1 cellular context compared by ENCODE assay signal in the genomic region with DNA sequence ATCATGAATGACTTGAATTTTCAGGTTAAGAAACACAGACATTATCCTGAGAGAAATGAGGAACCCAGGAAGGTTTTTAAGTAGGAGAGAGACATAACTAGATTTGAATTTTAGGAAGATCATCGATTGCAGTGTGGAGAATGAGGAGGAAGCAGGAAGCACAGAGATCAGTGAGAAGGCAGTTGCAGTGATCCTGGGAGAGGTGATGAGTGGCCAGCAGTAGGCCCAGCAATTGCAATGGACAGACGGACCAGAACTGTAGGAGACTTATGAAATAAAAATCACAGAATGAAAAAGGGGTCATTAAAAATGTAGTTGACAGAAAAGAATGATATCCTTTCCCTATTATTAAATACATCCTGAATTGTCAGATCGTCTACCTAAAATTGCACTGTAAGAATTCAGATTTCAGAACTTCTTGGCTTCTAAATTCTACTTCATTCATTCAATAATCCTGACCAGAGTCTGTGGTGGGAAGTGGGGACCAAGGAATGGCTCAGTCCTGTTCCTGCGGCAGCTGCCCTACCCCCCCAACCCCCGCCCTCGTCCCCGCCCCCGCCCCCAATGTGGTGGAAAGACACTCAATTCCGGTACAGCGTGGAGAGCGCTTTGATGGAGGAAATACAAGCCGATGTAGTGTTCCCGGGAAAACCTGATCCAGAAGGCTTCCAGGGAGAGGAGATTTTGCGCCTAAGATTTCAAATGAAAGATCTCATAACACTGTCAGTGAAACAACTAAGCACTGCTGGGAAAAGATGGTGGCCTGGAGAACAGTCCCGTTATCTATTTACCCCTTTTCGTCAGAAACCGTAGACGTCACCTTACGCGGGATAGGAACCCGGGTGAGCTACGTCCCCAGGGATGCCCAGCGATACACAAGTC.
TF ChIP-seq lines count a peak whose summit lies in the region.

No MANE protein-coding gene starts in this region.

TF ChIP-seq in K562, 482 proteins besides CTCF, POLR2A, EP300 and RAD21 (continues in another document):
- TF ChIP-seq, protein P1, sequence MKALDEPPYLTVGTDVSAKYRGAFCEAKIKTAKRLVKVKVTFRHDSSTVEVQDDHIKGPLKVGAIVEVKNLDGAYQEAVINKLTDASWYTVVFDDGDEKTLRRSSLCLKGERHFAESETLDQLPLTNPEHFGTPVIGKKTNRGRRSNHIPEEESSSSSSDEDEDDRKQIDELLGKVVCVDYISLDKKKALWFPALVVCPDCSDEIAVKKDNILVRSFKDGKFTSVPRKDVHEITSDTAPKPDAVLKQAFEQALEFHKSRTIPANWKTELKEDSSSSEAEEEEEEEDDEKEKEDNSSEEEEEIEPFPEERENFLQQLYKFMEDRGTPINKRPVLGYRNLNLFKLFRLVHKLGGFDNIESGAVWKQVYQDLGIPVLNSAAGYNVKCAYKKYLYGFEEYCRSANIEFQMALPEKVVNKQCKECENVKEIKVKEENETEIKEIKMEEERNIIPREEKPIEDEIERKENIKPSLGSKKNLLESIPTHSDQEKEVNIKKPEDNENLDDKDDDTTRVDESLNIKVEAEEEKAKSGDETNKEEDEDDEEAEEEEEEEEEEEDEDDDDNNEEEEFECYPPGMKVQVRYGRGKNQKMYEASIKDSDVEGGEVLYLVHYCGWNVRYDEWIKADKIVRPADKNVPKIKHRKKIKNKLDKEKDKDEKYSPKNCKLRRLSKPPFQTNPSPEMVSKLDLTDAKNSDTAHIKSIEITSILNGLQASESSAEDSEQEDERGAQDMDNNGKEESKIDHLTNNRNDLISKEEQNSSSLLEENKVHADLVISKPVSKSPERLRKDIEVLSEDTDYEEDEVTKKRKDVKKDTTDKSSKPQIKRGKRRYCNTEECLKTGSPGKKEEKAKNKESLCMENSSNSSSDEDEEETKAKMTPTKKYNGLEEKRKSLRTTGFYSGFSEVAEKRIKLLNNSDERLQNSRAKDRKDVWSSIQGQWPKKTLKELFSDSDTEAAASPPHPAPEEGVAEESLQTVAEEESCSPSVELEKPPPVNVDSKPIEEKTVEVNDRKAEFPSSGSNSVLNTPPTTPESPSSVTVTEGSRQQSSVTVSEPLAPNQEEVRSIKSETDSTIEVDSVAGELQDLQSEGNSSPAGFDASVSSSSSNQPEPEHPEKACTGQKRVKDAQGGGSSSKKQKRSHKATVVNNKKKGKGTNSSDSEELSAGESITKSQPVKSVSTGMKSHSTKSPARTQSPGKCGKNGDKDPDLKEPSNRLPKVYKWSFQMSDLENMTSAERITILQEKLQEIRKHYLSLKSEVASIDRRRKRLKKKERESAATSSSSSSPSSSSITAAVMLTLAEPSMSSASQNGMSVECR (CRISPR knock-in tag; IDR thresholded peaks at IDR 0.05), result peak; percentile 61; the same call in 1 of the 2 replicates
- TF ChIP-seq ZNF436 (CRISPR knock-in tag; IDR thresholded peaks at IDR 0.05) (peak; percentile 49; the same call in 1 of the 2 replicates), RBM34 (IDR thresholded peaks at IDR 0.05; ENCODE audit: borderline replicate concordance, insufficient read depth, low read length) (no peak), E2F3 (CRISPR knock-in tag; IDR thresholded peaks at IDR 0.05) (no peak), CHD4 (IDR thresholded peaks at IDR 0.05; ENCODE audit: insufficient read depth, insufficient replicate concordance, low read depth, low read length, poor library complexity, severe bottlenecking) (no peak), PHF20 (IDR thresholded peaks at IDR 0.05; ENCODE audit: partially characterized antibody) (no peak), TAF7 (tag; IDR thresholded peaks at IDR 0.05) (peak; percentile 55), ZNF165 (CRISPR knock-in tag; IDR thresholded peaks at IDR 0.05; ENCODE audit: borderline replicate concordance) (no peak), NCOA2 (IDR thresholded peaks at IDR 0.05; ENCODE audit: partially characterized antibody in 2 of 2) (no peak), SFPQ (IDR thresholded peaks at IDR 0.05; ENCODE audit: low read depth, low read length) (no peak), RBM15 (IDR thresholded peaks at IDR 0.05; ENCODE audit: insufficient read depth, low read length) (no peak), POLR3G (IDR thresholded peaks at IDR 0.05; ENCODE audit: extremely low read depth, insufficient read length, insufficient replicate concordance) (no peak), MAFK (IDR thresholded peaks at IDR 0.05; ENCODE audit: low read length) (no peak), CREB1 (IDR thresholded peaks at IDR 0.05) (no peak), CREB1 (CRISPR knock-in tag; IDR thresholded peaks at IDR 0.05) (no peak), BRCA1 (IDR thresholded peaks at IDR 0.05) (no peak), BRCA1 (CRISPR knock-in tag; IDR thresholded peaks at IDR 0.05) (no peak), KLF6 (CRISPR knock-in tag; IDR thresholded peaks at IDR 0.05; ENCODE audit: borderline replicate concordance) (no peak), SRF (CRISPR knock-in tag; IDR thresholded peaks at IDR 0.05) (0 out of 4 replicates have a peak, but pooled peaks of 1 of the 2 experiments have one; percentile 17), ZKSCAN8 (CRISPR knock-in tag; IDR thresholded peaks at IDR 0.05) (no peak), PCBP2 (IDR thresholded peaks at IDR 0.05; ENCODE audit: low read depth, low read length, poor library complexity, severe bottlenecking) (no peak), CXXC5 (CRISPR knock-in tag; IDR thresholded peaks at IDR 0.05) (no peak), MCM7 (IDR thresholded peaks at IDR 0.05) (no peak), GTF2F1 (IDR thresholded peaks at IDR 0.05; ENCODE audit: low read depth, low read length) (no peak), NR2F6 (CRISPR knock-in tag; IDR thresholded peaks at IDR 0.05) (no peak)
- TF ChIP-seq, protein P2, sequence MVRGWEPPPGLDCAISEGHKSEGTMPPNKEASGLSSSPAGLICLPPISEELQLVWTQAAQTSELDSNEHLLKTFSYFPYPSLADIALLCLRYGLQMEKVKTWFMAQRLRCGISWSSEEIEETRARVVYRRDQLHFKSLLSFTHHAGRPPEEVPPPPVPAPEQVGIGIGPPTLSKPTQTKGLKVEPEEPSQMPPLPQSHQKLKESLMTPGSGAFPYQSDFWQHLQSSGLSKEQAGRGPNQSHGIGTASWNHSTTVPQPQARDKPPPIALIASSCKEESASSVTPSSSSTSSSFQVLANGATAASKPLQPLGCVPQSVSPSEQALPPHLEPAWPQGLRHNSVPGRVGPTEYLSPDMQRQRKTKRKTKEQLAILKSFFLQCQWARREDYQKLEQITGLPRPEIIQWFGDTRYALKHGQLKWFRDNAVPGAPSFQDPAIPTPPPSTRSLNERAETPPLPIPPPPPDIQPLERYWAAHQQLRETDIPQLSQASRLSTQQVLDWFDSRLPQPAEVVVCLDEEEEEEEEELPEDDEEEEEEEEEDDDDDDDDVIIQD (CRISPR knock-in tag; IDR thresholded peaks at IDR 0.05), result no peak
- TF ChIP-seq, protein P3, sequence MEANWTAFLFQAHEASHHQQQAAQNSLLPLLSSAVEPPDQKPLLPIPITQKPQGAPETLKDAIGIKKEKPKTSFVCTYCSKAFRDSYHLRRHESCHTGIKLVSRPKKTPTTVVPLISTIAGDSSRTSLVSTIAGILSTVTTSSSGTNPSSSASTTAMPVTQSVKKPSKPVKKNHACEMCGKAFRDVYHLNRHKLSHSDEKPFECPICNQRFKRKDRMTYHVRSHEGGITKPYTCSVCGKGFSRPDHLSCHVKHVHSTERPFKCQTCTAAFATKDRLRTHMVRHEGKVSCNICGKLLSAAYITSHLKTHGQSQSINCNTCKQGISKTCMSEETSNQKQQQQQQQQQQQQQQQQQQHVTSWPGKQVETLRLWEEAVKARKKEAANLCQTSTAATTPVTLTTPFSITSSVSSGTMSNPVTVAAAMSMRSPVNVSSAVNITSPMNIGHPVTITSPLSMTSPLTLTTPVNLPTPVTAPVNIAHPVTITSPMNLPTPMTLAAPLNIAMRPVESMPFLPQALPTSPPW (CRISPR knock-in tag; IDR thresholded peaks at IDR 0.05), result peak; percentile 53; the same call in 1 of the 2 replicates
- TF ChIP-seq, protein P4, sequence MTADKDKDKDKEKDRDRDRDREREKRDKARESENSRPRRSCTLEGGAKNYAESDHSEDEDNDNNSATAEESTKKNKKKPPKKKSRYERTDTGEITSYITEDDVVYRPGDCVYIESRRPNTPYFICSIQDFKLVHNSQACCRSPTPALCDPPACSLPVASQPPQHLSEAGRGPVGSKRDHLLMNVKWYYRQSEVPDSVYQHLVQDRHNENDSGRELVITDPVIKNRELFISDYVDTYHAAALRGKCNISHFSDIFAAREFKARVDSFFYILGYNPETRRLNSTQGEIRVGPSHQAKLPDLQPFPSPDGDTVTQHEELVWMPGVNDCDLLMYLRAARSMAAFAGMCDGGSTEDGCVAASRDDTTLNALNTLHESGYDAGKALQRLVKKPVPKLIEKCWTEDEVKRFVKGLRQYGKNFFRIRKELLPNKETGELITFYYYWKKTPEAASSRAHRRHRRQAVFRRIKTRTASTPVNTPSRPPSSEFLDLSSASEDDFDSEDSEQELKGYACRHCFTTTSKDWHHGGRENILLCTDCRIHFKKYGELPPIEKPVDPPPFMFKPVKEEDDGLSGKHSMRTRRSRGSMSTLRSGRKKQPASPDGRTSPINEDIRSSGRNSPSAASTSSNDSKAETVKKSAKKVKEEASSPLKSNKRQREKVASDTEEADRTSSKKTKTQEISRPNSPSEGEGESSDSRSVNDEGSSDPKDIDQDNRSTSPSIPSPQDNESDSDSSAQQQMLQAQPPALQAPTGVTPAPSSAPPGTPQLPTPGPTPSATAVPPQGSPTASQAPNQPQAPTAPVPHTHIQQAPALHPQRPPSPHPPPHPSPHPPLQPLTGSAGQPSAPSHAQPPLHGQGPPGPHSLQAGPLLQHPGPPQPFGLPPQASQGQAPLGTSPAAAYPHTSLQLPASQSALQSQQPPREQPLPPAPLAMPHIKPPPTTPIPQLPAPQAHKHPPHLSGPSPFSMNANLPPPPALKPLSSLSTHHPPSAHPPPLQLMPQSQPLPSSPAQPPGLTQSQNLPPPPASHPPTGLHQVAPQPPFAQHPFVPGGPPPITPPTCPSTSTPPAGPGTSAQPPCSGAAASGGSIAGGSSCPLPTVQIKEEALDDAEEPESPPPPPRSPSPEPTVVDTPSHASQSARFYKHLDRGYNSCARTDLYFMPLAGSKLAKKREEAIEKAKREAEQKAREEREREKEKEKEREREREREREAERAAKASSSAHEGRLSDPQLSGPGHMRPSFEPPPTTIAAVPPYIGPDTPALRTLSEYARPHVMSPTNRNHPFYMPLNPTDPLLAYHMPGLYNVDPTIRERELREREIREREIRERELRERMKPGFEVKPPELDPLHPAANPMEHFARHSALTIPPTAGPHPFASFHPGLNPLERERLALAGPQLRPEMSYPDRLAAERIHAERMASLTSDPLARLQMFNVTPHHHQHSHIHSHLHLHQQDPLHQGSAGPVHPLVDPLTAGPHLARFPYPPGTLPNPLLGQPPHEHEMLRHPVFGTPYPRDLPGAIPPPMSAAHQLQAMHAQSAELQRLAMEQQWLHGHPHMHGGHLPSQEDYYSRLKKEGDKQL (CRISPR knock-in tag; IDR thresholded peaks at IDR 0.05; ENCODE audit: borderline replicate concordance), result no peak
- TF ChIP-seq, protein P5, sequence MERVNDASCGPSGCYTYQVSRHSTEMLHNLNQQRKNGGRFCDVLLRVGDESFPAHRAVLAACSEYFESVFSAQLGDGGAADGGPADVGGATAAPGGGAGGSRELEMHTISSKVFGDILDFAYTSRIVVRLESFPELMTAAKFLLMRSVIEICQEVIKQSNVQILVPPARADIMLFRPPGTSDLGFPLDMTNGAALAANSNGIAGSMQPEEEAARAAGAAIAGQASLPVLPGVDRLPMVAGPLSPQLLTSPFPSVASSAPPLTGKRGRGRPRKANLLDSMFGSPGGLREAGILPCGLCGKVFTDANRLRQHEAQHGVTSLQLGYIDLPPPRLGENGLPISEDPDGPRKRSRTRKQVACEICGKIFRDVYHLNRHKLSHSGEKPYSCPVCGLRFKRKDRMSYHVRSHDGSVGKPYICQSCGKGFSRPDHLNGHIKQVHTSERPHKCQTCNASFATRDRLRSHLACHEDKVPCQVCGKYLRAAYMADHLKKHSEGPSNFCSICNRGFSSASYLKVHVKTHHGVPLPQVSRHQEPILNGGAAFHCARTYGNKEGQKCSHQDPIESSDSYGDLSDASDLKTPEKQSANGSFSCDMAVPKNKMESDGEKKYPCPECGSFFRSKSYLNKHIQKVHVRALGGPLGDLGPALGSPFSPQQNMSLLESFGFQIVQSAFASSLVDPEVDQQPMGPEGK (CRISPR knock-in tag; IDR thresholded peaks at IDR 0.05; ENCODE audit: borderline replicate concordance), result no peak
- TF ChIP-seq, protein P6, sequence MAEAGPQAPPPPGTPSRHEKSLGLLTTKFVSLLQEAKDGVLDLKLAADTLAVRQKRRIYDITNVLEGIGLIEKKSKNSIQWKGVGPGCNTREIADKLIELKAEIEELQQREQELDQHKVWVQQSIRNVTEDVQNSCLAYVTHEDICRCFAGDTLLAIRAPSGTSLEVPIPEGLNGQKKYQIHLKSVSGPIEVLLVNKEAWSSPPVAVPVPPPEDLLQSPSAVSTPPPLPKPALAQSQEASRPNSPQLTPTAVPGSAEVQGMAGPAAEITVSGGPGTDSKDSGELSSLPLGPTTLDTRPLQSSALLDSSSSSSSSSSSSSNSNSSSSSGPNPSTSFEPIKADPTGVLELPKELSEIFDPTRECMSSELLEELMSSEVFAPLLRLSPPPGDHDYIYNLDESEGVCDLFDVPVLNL (CRISPR knock-in tag; IDR thresholded peaks at IDR 0.05; ENCODE audit: low read depth), result 0 out of 2 replicates have a peak, but pooled peaks have one; percentile 3
